In the genomic region with DNA sequence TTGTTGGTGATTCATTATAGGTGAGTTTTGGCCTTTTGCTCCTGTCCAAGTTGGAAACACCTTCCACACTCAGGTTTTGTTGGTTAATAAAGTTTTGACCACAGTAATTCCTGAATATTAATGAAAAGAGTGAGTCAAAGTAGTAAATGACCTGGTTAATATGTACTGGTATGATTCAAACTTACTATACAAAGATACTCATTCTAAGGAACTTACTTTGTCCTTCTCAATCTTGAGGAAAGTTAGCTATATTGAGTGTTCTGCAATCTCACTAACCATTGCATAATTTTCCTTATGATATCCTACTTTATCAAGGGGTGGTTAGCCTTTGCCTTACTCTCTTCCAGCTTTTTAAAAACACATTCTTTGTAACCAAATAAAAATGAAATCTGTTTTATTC, we compare ENCODE assay signal across 10 cellular contexts. TPM values are rescaled to one million over a fixed set of nuclear protein-coding genes. Genes with fewer than 3 reads are reported as not detected.
DNase-seq lines count a peak whose midpoint lies in the region; ATAC-seq and TF ChIP-seq lines count a peak whose summit lies in the region.
"Had no signal": no experiment of that assay in that cellular context is flagged by ENCODE, and none has a peak within 500 bp of the region (broad histone marks: within the 10 kb centered on the region; RNA-seq: fewer than 3 reads in every experiment).

No MANE protein-coding gene starts in this region.

- no peaks in the 10 kb centered on the region for H3K9me3 ChIP-seq in A673 (ENCODE audit: low read depth, low read length, poor library complexity, severe bottlenecking)

- H3K4me3 ChIP-seq in fibroblast of the aortic adventitia (ENCODE audit: low read depth, low read length) (no peak overlapping the region), A673 (ENCODE audit: low read depth, low read length, poor library complexity, severe bottlenecking) (no peak overlapping the region)

- TF ChIP-seq CTCF in fibroblast of the aortic adventitia (IDR thresholded peaks at IDR 0.05; ENCODE audit: insufficient read depth, low read length): no peak
- no peak for TF ChIP-seq CTCF in A673 (conservative IDR thresholded peaks at IDR 0.05; ENCODE audit: low read depth, low read length)
- no peak for TF ChIP-seq CTCF in GM10248 (IDR thresholded peaks at IDR 0.05; ENCODE audit: control extremely low read depth, extremely low read depth, low read depth, missing control alignments)

- H3K27ac ChIP-seq in A673 (ENCODE audit: low read depth, low read length, poor library complexity, severe bottlenecking): no peak overlapping the region

- intact Hi-C loops in A673 (cut with micrococcal nuclease; ENCODE audit: unreplicated experiment): no loop called here

- BruUV-seq in A673 (replicated peaks; lab: Mats Ljungman, UMichigan): no TSS peak

- POLR2A ChIA-PET in A673 (lab: Charles Lee; ENCODE audit: low non-redundant PET) (interaction anchor here (0.7 kb wide), 1 partner anchor 41 kb away, joined by 3 read pairs; no protein-coding TSS in a partner anchor), GM10248 (lab: Yijun Ruan, JAX) (no interaction called here)

- H3K4me1 ChIP-seq in A673 (ENCODE audit: insufficient read depth, low read length, poor library complexity, severe bottlenecking): peaks cover 4% of the 10 kb centered on the region

- ATAC-seq in GM18907 (IDR thresholded peaks at IDR 0.05; ENCODE audit: unreplicated experiment): peak; percentile 44

- CTCF ChIA-PET in A673 (lab: Charles Lee): no interaction called here
- CTCF ChIA-PET in GM10248 (lab: Yijun Ruan, JAX): interaction anchor here (1.0 to 3.9 kb wide), 6 partner anchors 11 to 46 kb away, joined by 3 to 18 read pairs (median 4); partner anchors contain the start of gene HECTD1

- H3K27me3 ChIP-seq in A673 (replicated peaks; ENCODE audit: insufficient read depth, low read depth, low read length, poor library complexity): no peaks in the 10 kb centered on the region

- H3K36me3 ChIP-seq in A673 (ENCODE audit: insufficient read depth, low read length, poor library complexity, severe bottlenecking): no peaks in the 10 kb centered on the region

- peak; percentile 25 for DNase-seq in SW480 (ENCODE audit: low spot score)
- peak; percentile 62 for DNase-seq in fibroblast of the aortic adventitia (ENCODE audit: low read depth)
- peak; percentile 98 for DNase-seq in renal cortical epithelial cell (ENCODE audit: low read depth)
- no peak for DNase-seq in A673 (ENCODE audit: low spot score)
- no peak for DNase-seq in GM10248 (ENCODE audit: extremely low spot score)
- DNase-seq in activated effector memory CD4-positive, alpha-beta T cell treated with Interleukin-2 at 50 U/mL for 16 hours: no peak
- DNase-seq in hepatic stellate cell (ENCODE audit: low spot score): no peak
- DNase-seq: activated CD4-positive, alpha-beta T cell treated with anti-CD3 and anti-CD28 coated beads, Interleukin-2, amount 50 U/mL, for 4 hours; NCI-H1105 had no signal

RNA-seq across cellular contexts. Expression of gene HECTD1, which starts 20.9 kb away (rescaled TPM):
- total RNA-seq in fibroblast of the aortic adventitia (ENCODE audit: low replicate concordance) (266 and 380 TPM in 2 replicates), renal cortical epithelial cell (239 and 354 TPM in 2 replicates), A673 (2021) (138 and 156 TPM in 2 replicates)

Comparison
In these comparisons a context has a peak if more than half of its experiments do, and no peak if none do; other contexts are left out.
1. DNase-seq: peak in SW480 (single experiment), fibroblast of the aortic adventitia (single experiment) and renal cortical epithelial cell (single experiment); none in A673 (single experiment), GM10248 (single experiment), activated effector memory CD4-positive, alpha-beta T cell treated with Interleukin-2 at 50 U/mL for 16 hours (single experiment) and hepatic stellate cell (single experiment).